Comparison of ENCODE assay signal across 22 cellular contexts in the genomic region with DNA sequence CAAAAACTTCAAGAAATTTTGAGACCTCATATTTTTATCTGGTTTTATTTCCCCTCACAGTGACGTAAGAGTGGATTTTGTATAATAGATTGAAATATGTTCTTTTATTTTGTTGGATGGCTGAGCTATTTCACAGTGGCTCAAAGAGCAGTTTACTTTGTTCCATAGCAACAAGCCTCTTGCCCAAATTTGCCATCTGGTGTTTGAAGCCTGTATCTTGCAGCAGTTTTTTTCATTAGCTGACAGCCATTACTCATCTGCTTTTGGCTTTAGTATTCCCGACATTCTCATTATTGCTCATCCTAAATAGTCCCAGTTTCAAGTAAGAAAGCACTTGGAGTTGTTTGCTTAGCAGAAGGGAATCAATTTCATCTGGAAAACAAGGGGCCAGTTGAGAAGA. TPM values are rescaled to one million over a fixed set of nuclear protein-coding genes. Genes with fewer than 3 reads are reported as not detected.
DNase-seq lines count a peak whose midpoint lies in the region; ATAC-seq and TF ChIP-seq lines count a peak whose summit lies in the region.
"Had no signal": no experiment of that assay in that cellular context is flagged by ENCODE, and none has a peak within 500 bp of the region (broad histone marks: within the 10 kb centered on the region; RNA-seq: fewer than 3 reads in every experiment).

No MANE protein-coding gene starts in this region.

- no peak for TF ChIP-seq POLR2A in esophagus muscularis mucosa (IDR thresholded peaks at IDR 0.05; ENCODE audit: low read depth)

- H3K27ac ChIP-seq in esophagus muscularis mucosa (replicated peaks in 1 of 4): no peak overlapping the region
- H3K27ac ChIP-seq: esophagus squamous epithelium, left lung, uterus had no signal

- DNase-seq in NCI-H748 (lab: John Stamatoyannopoulos, UW; ENCODE audit: unreplicated experiment): peak; percentile 67
- no peak for DNase-seq in NCI-H748 treated with DMSO at 0.1 percent for 48 hours (lab: John Stamatoyannopoulos, UW)
- peak; percentile 15 to 61 for DNase-seq in NCI-H524 (lab: John Stamatoyannopoulos, UW)
- DNase-seq in esophagus muscularis mucosa (ENCODE audit: extremely low spot score): peak; percentile 10
- no peak for DNase-seq in activated CD4-positive, alpha-beta T cell treated with anti-CD3 and anti-CD28 coated beads for 4 hours
- DNase-seq in C1 segment of cervical spinal cord (lab: John Stamatoyannopoulos, UW): no peak
- no peak for DNase-seq in activated naive CD4-positive, alpha-beta T cell treated with anti-CD3 and anti-CD28 coated beads, Interleukin-2, amount 50 U/mL, for 16 hours
- DNase-seq: activated CD4-positive, alpha-beta T cell treated with anti-CD3 and anti-CD28 coated beads, Interleukin-2, amount 10 ng/mL, durations not matched to agents 24 days and 14 days; activated effector memory CD4-positive, alpha-beta T cell treated with anti-CD3 and anti-CD28 coated beads, Interleukin-2, amount 50 U/mL, for 16 hours; CD4-positive, alpha-beta memory T cell; DMS79 treated with DMSO at 0.1 percent for 48 hours; esophagus squamous epithelium; glutamatergic neuron; KG1; left lung; NCI-H1048; NCI-H226; stimulated activated CD4-positive, alpha-beta T cell treated with anti-CD3 and anti-CD28 coated beads, Interleukin-4, amount 100 ng/mL, for 4 hours; substantia nigra; T-cell; uterus had no signal

- 57% methylated on average over 2 of the region's 2 CpGs for WGBS in esophagus muscularis mucosa

- H3K4me1 ChIP-seq in esophagus muscularis mucosa: no peaks in the 10 kb centered on the region
- H3K4me1 ChIP-seq: esophagus squamous epithelium, left lung, uterus had no signal

- H3K9me3 ChIP-seq in esophagus muscularis mucosa: peaks cover 0 to 10% (median 6%) of the 10 kb centered on the region in 4 donors
- H3K9me3 ChIP-seq: esophagus squamous epithelium, uterus had no signal

- ATAC-seq in GM21576 (IDR thresholded peaks at IDR 0.05; ENCODE audit: unreplicated experiment): no peak
- ATAC-seq: left lung, T-cell had no signal

- no peaks in the 10 kb centered on the region for H3K27me3 ChIP-seq in esophagus muscularis mucosa
- H3K27me3 ChIP-seq: esophagus squamous epithelium, left lung, uterus had no signal

- no peak for TF ChIP-seq CTCF in esophagus muscularis mucosa (IDR thresholded peaks at IDR 0.05)

- H3K4me3 ChIP-seq in esophagus muscularis mucosa: no peak overlapping the region
- H3K4me3 ChIP-seq: esophagus squamous epithelium, left lung, uterus had no signal

- intact Hi-C loops in esophagus muscularis mucosa (cut with DNase I): no loop called here

- TF ChIP-seq EP300 in esophagus muscularis mucosa (IDR thresholded peaks at IDR 0.05): no peak

- H3K36me3 ChIP-seq in esophagus muscularis mucosa: no peaks in the 10 kb centered on the region
- H3K36me3 ChIP-seq: esophagus squamous epithelium, left lung, uterus had no signal

RNA-seq across cellular contexts. Expression of a gene that starts 36.3 kb away (rescaled TPM):
- not detected for total RNA-seq in esophagus muscularis mucosa
- total RNA-seq: activated CD4-positive, alpha-beta T cell treated with anti-CD3 and anti-CD28 coated beads, Interleukin-2, amount 10 ng/mL, durations not matched to agents 24 days and 14 days; CD4-positive, alpha-beta memory T cell had no signal

Comparison
In these comparisons a context has a peak if more than half of its experiments do, and no peak if none do; other contexts are left out.
1. DNase-seq: peak in NCI-H748 (single experiment), NCI-H524 (2 of 2) and esophagus muscularis mucosa (single experiment); none in NCI-H748 treated with DMSO at 0.1 percent for 48 hours (single experiment), activated CD4-positive, alpha-beta T cell treated with anti-CD3 and anti-CD28 coated beads for 4 hours (0 of 2), C1 segment of cervical spinal cord (0 of 14) and activated naive CD4-positive, alpha-beta T cell treated with anti-CD3 and anti-CD28 coated beads, Interleukin-2, amount 50 U/mL, for 16 hours (single experiment).